ENCODE assay signal across 14 cellular contexts in genomic region chr2:144479138-144479537, GRCh38. TPM values are rescaled to one million over a fixed set of nuclear protein-coding genes. Genes with fewer than 3 reads are reported as not detected.
A peak's percentile ranks its signal among the peaks of the same experiment; 100 is the strongest.
DNase-seq lines count a peak whose midpoint lies in the region; ATAC-seq and TF ChIP-seq lines count a peak whose summit lies in the region.
"Had no signal": no experiment of that assay in that cellular context is flagged by ENCODE, and none has a peak within 500 bp of the region (broad histone marks: within the 10 kb centered on the region; RNA-seq: fewer than 3 reads in every experiment).

No MANE protein-coding gene starts in this region.

- no peaks in the 10 kb centered on the region for H3K27me3 ChIP-seq in adrenal gland
- H3K27me3 ChIP-seq in psoas muscle (ENCODE audit: insufficient read depth in 3 of 3, low read length in 2 of 3), result no peaks in the 10 kb centered on the region

- no peak for ATAC-seq in psoas muscle
- ATAC-seq: GM12878 had no signal

- H3K27ac ChIP-seq in adrenal gland, result peak overlapping the region in 4 of 5 donors; percentile 0 to 70 (median 57)
- no peak overlapping the region for H3K27ac ChIP-seq in psoas muscle

- peak; percentile 63 for DNase-seq in ELF-1 (ENCODE audit: low read depth, low spot score)
- no peak for DNase-seq in adrenal gland
- DNase-seq in foreskin fibroblast, result peak; percentile 44 to 72
- no peak for DNase-seq in osteocyte (ENCODE audit: extremely low spot score, unreplicated experiment)
- DNase-seq in GOT3 (lab: John Stamatoyannopoulos, UW), result no peak
- no peak for DNase-seq in activated naive CD4-positive, alpha-beta T cell (lab: John Stamatoyannopoulos, UW)
- no peak for DNase-seq in activated effector memory CD4-positive, alpha-beta T cell treated with Interleukin-2 at 50 U/mL for 16 hours
- no peak for DNase-seq in psoas muscle
- DNase-seq: activated T-cell treated with anti-CD3 and anti-CD28 coated beads, Interleukin-2, amount 50 U/mL, for 24 hours; CD4-positive, alpha-beta memory T cell; midbrain; stimulated activated CD4-positive, alpha-beta T cell treated with anti-CD3 and anti-CD28 coated beads, Interleukin-15, amount 100 ng/mL, for 24 hours; stimulated activated naive CD4-positive, alpha-beta T cell treated with Interleukin-2 at 50 U/mL for 16 hours had no signal

- H3K4me1 ChIP-seq in adrenal gland (replicated peaks in 1 of 2), result peaks cover 37 to 94% of the 10 kb centered on the region in 2 donors
- H3K4me1 ChIP-seq in psoas muscle, result peaks cover 20% of the 10 kb centered on the region

- intact Hi-C loops in adrenal gland (cut with DNase I) (no loop called here), psoas muscle (cut with DNase I) (no loop called here)

- H3K4me3 Mint-ChIP-seq in osteocyte (ENCODE audit: unreplicated experiment), result no peak overlapping the region
- H3K4me3 Mint-ChIP-seq: activated T-cell treated with anti-CD3 and anti-CD28 coated beads, Interleukin-2, amount 50 U/mL, for 24 hours; CD4-positive, alpha-beta memory T cell had no signal

- no peaks in the 10 kb centered on the region for H3K27me3 Mint-ChIP-seq in osteocyte (ENCODE audit: unreplicated experiment)
- H3K27me3 Mint-ChIP-seq: activated T-cell treated with anti-CD3 and anti-CD28 coated beads, Interleukin-2, amount 50 U/mL, for 24 hours; CD4-positive, alpha-beta memory T cell had no signal

- no peaks in the 10 kb centered on the region for H3K9me3 Mint-ChIP-seq in osteocyte (ENCODE audit: unreplicated experiment)
- H3K9me3 Mint-ChIP-seq: activated T-cell treated with anti-CD3 and anti-CD28 coated beads, Interleukin-2, amount 50 U/mL, for 24 hours; CD4-positive, alpha-beta memory T cell had no signal

- 31 to 40% (median 36%) methylated on average over 3 to 4 of the region's 4 CpGs for WGBS in adrenal gland, 4 donors
- WGBS in psoas muscle, 3 donors, result 56 to 63% (median 57%) methylated on average over 4 of the region's 4 CpGs

- peaks cover 27% of the 10 kb centered on the region for H3K36me3 Mint-ChIP-seq in osteocyte (ENCODE audit: unreplicated experiment)
- H3K36me3 Mint-ChIP-seq: CD4-positive, alpha-beta memory T cell had no signal

- H3K4me3 ChIP-seq in adrenal gland (no peak overlapping the region), foreskin fibroblast (ENCODE audit: low read depth in 1 of 2, low read length in 2 of 2) (no peak overlapping the region), psoas muscle (no peak overlapping the region)
- H3K4me3 ChIP-seq: GM12878 had no signal

- TF ChIP-seq POLR2A in adrenal gland (IDR thresholded peaks at IDR 0.05), result no peak

- H3K9me3 ChIP-seq in adrenal gland (replicated peaks in 1 of 3), result no peaks in the 10 kb centered on the region
- H3K9me3 ChIP-seq in psoas muscle, result no peaks in the 10 kb centered on the region

- no peak for TF ChIP-seq CTCF in adrenal gland (IDR thresholded peaks at IDR 0.05)
- no peak for TF ChIP-seq CTCF in foreskin fibroblast (IDR thresholded peaks at IDR 0.05; ENCODE audit: low read depth, low read length)
- no peak for TF ChIP-seq CTCF in osteocyte (IDR thresholded peaks at IDR 0.05)
- no peak for TF ChIP-seq CTCF in psoas muscle (IDR thresholded peaks at IDR 0.05)

- H3K36me3 ChIP-seq in adrenal gland (replicated peaks in 1 of 2), result peaks cover 0 to 8% of the 10 kb centered on the region in 2 donors
- H3K36me3 ChIP-seq in psoas muscle (ENCODE audit: insufficient read depth in 1 of 2, low read depth in 1 of 2), result no peaks in the 10 kb centered on the region

- H3K4me1 Mint-ChIP-seq in osteocyte (ENCODE audit: unreplicated experiment), result peaks cover 78% of the 10 kb centered on the region

- H3K27ac Mint-ChIP-seq in osteocyte (ENCODE audit: unreplicated experiment), result peak overlapping the region; percentile 49
- H3K27ac Mint-ChIP-seq: activated T-cell treated with anti-CD3 and anti-CD28 coated beads, Interleukin-2, amount 50 U/mL, for 24 hours; CD4-positive, alpha-beta memory T cell had no signal

RNA-seq across cellular contexts. Expression of gene ZEB2, which starts 40.8 kb away (rescaled TPM):
- total RNA-seq in adrenal gland, result 100 to 1,000 TPM in 7 of 8 donors, 10 to 100 TPM in 1; 91.0 to 226 (median 165) TPM
- polyA plus RNA-seq in adrenal gland, result 10 to 100 TPM; 29.0 to 95.8 (median 54.3) TPM
- 126 and 139 TPM in 2 replicates for total RNA-seq in osteocyte
- 10 to 100 TPM; 23.3 to 48.7 (median 37.9) TPM for total RNA-seq in psoas muscle
- polyA plus RNA-seq in psoas muscle, result 10 to 100 TPM; 11.6 to 18.1 (median 11.7) TPM

Comparison
In these comparisons a context has a peak if more than half of its experiments do, and no peak if none do; other contexts are left out.
1. DNase-seq: peak in ELF-1 (single experiment) and foreskin fibroblast (2 of 2); none in adrenal gland (0 of 7), osteocyte (single experiment), GOT3 (single experiment), activated naive CD4-positive, alpha-beta T cell (0 of 4), activated effector memory CD4-positive, alpha-beta T cell treated with Interleukin-2 at 50 U/mL for 16 hours (single experiment) and psoas muscle (0 of 2).